In the genomic region with DNA sequence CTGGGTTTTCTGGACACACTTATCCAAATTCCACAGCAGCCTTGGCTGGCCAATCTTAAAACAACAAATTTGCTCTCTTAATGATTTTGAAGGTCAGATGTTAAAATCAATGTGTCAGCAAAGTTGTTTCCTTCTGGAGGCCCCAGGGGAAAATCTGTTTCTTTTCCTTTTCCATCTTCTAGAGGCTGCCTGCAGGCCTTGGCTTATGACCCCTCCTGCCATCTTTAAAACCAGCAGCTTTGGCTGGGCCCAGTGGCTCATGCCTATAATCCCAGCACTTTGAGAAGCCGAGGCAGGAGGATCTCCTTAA, we compare ENCODE assay signal across 1 cellular context.
A peak's percentile ranks its signal among the peaks of the same experiment; 100 is the strongest.
TF ChIP-seq lines count a peak whose summit lies in the region.

No MANE protein-coding gene starts in this region.

TF ChIP-seq in liver, 16 proteins besides CTCF, POLR2A, EP300 and RAD21:
- no peak for TF ChIP-seq FOXA1 (IDR thresholded peaks at IDR 0.05)
- TF ChIP-seq TAF1 (conservative IDR thresholded peaks at IDR 0.05), result no peak
- peak; percentile 14 for TF ChIP-seq NR2F2 (IDR thresholded peaks at IDR 0.05)
